In the genomic region with DNA sequence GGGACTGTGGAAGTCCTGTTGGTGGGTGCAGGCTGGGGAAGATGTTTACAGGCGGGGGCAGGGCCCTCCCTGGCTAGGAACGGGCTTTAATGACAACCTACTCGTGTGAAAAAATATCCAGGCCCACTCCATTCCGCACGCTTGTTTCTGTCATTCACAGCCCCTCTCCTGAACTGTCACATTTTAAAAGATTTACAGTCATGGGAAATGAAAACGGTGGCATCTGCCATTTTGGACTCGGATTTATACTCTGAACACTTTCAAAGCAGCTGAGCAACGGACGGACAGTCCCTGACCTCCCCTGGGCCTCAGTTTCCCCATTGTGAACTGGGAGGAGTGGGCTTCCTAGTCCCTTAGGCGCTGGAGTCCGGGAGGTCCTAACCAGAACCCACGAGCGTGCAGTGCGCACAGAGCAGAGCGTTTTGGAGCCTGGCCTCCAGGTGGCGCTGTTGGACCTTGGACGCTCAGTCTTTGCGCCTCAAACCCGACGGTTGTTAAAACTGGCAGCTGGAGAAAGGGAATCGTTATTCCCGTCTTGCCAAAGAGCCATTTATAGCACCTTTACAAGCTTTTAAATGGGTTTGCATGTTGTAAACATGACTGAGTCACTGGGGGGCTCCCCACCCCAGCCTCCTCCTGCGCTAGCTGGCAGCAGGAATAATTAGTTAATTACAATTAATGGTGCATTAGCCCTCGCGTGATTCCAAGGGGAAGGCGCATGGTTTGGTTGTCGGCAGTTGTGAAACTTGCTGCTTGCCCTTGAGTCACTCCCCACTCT, we compare ENCODE assay signal across 8 cellular contexts.
DNase-seq lines count a peak whose midpoint lies in the region; ATAC-seq, FAIRE-seq and TF ChIP-seq lines count a peak whose summit lies in the region.

No MANE protein-coding gene starts in this region.

- no peaks in the 10 kb centered on the region for H3K9me3 ChIP-seq in lower lobe of right lung

- H3K4me1 ChIP-seq in lower lobe of right lung: peaks cover 9% of the 10 kb centered on the region

- peak; percentile 80 to 85 for ATAC-seq in lower lobe of right lung
- ATAC-seq in HG02763 (IDR thresholded peaks at IDR 0.05; ENCODE audit: unreplicated experiment): no peak

- DNase-seq in AG09319 (ENCODE audit: extremely low read depth, low read depth) (peak; percentile 44), H54 (ENCODE audit: insufficient read length, low spot score) (peak; percentile 55), NCI-H524 (lab: John Stamatoyannopoulos, UW) (peak; percentile 57 to 85), dermis microvascular lymphatic vessel endothelial cell (ENCODE audit: low read depth in 2 of 2) (peak; percentile 71 to 83), lower lobe of right lung (peak; percentile 89)
- DNase-seq in activated CD4-positive, alpha-beta T cell treated with anti-CD3 and anti-CD28 coated beads, Interleukin-2, amount 50 U/mL, for 1 hour: peak; percentile 77
- peak; percentile 57 for DNase-seq in stimulated activated CD8-positive, alpha-beta memory T cell treated with anti-CD3 and anti-CD28 coated beads, Interleukin-12 subunit alpha, Interleukin-12 subunit beta, amount 100 ng/mL, for 1 hour (ENCODE audit: low read depth)

- FAIRE-seq in H54 (lab: Jason Lieb, UNC): no peak

- H3K4me3 ChIP-seq in lower lobe of right lung: no peak overlapping the region

- TF ChIP-seq POLR2A in H54 (IDR thresholded peaks at IDR 0.05; ENCODE audit: low read depth, low read length): no peak

- peaks cover 13% of the 10 kb centered on the region for H3K27me3 ChIP-seq in lower lobe of right lung (ENCODE audit: low read depth)

- TF ChIP-seq CTCF in AG09319 (IDR thresholded peaks at IDR 0.05; ENCODE audit: low read depth, low read length) (peak; percentile 94), lower lobe of right lung (IDR thresholded peaks at IDR 0.05) (peak; percentile 94)

- intact Hi-C loops in lower lobe of right lung (cut with DNase I): no loop called here

- peaks cover 16% of the 10 kb centered on the region for H3K36me3 ChIP-seq in lower lobe of right lung

- no peak overlapping the region for H3K27ac ChIP-seq in lower lobe of right lung
